17 cellular contexts compared by ENCODE assay signal in genomic region chr2:238706673-238707072, GRCh38.
DNase-seq lines count a peak whose midpoint lies in the region; ATAC-seq, FAIRE-seq and TF ChIP-seq lines count a peak whose summit lies in the region.
"Had no signal": no experiment of that assay in that cellular context is flagged by ENCODE, and none has a peak within 500 bp of the region (broad histone marks: within the 10 kb centered on the region; RNA-seq: fewer than 3 reads in every experiment).

No MANE protein-coding gene starts in this region.

- DNase-seq in OCI-M1 (lab: John Stamatoyannopoulos, UW) (peak; percentile 2), nephron progenitor cell (no peak), SKM-1 treated with dmso at 0.1 percent for 144 hours (lab: John Stamatoyannopoulos, UW; ENCODE audit: unreplicated experiment) (no peak)
- no peak for DNase-seq in naive thymus-derived CD8-positive, alpha-beta T cell
- DNase-seq: activated CD4-positive, alpha-beta T cell treated with anti-CD3 and anti-CD28 coated beads, Interleukin-2, amount 50 U/mL, for 4 hours; anterior cingulate cortex; effector CD4-positive, alpha-beta T cell; kidney; NCI-H187; NCI-H69; Right ventricle myocardium superior; stimulated activated CD4-positive, alpha-beta T cell treated with anti-CD3 and anti-CD28 coated beads, Interleukin-2, amount 100 ng/mL, for 48 hours had no signal

- no peak for ATAC-seq in HG03039 (IDR thresholded peaks at IDR 0.05; ENCODE audit: unreplicated experiment)
- ATAC-seq in naive thymus-derived CD8-positive, alpha-beta T cell: no peak
- ATAC-seq in HG03025 (IDR thresholded peaks at IDR 0.05; ENCODE audit: low FRiP score, unreplicated experiment): no peak

- H3K9me3 Mint-ChIP-seq in nephron progenitor cell: no peaks in the 10 kb centered on the region
- no peaks in the 10 kb centered on the region for H3K9me3 Mint-ChIP-seq in naive thymus-derived CD8-positive, alpha-beta T cell
- H3K9me3 Mint-ChIP-seq: activated T-helper 1 cell treated with anti-CD3 and anti-CD28 coated beads, Interleukin-12 subunit alpha, Interleukin-12 subunit beta, Interleukin-2, Interleukin-4 antibody, amounts not matched to agents 30 ng/mL and 10 ng/mL and 1 ng/mL, durations not matched to agents 14 hours and 24 hours and 36 hours had no signal

- no peak overlapping the region for H3K4me3 Mint-ChIP-seq in nephron progenitor cell
- no peak overlapping the region for H3K4me3 Mint-ChIP-seq in naive thymus-derived CD8-positive, alpha-beta T cell
- H3K4me3 Mint-ChIP-seq: activated T-helper 1 cell treated with anti-CD3 and anti-CD28 coated beads, Interleukin-12 subunit alpha, Interleukin-12 subunit beta, Interleukin-2, Interleukin-4 antibody, amounts not matched to agents 30 ng/mL and 10 ng/mL and 1 ng/mL, durations not matched to agents 14 hours and 24 hours and 36 hours had no signal

- H3K36me3 Mint-ChIP-seq in nephron progenitor cell (ENCODE audit: low read depth): no peaks in the 10 kb centered on the region
- no peaks in the 10 kb centered on the region for H3K36me3 Mint-ChIP-seq in naive thymus-derived CD8-positive, alpha-beta T cell

- FAIRE-seq in G401.6 (lab: Jason Lieb, UNC) (peak; percentile 56), colon (lab: Jason Lieb, UNC) (peak; percentile 21)

- H3K4me1 Mint-ChIP-seq in nephron progenitor cell: peaks cover 6% of the 10 kb centered on the region
- H3K4me1 Mint-ChIP-seq in naive thymus-derived CD8-positive, alpha-beta T cell: peaks cover 0 to 2% (median under 1%) of the 10 kb centered on the region in 4 donors

- no peaks in the 10 kb centered on the region for H3K27me3 Mint-ChIP-seq in nephron progenitor cell (ENCODE audit: low read depth, poor library complexity)
- peaks cover 0 to 14% (median 6%) of the 10 kb centered on the region in 5 donors for H3K27me3 Mint-ChIP-seq in naive thymus-derived CD8-positive, alpha-beta T cell

- POLR2A ChIA-PET in naive thymus-derived CD8-positive, alpha-beta T cell (lab: Charles Lee): no interaction called here

- TF ChIP-seq CTCF in nephron progenitor cell (IDR thresholded peaks at IDR 0.05): peak; percentile 28

- H3K27ac Mint-ChIP-seq in nephron progenitor cell: no peak overlapping the region
- no peak overlapping the region for H3K27ac Mint-ChIP-seq in naive thymus-derived CD8-positive, alpha-beta T cell
- H3K27ac Mint-ChIP-seq: activated T-helper 1 cell treated with anti-CD3 and anti-CD28 coated beads, Interleukin-12 subunit alpha, Interleukin-12 subunit beta, Interleukin-2, Interleukin-4 antibody, amounts not matched to agents 30 ng/mL and 10 ng/mL and 1 ng/mL, durations not matched to agents 14 hours and 24 hours and 36 hours had no signal
